6 cellular contexts compared by ENCODE assay signal in genomic region chr11:64996327-64996709, GRCh38. TPM values are rescaled to one million over a fixed set of nuclear protein-coding genes. Genes with fewer than 3 reads are reported as not detected.
DNase-seq lines count a peak whose midpoint lies in the region; TF ChIP-seq lines count a peak whose summit lies in the region.

No MANE protein-coding gene starts in this region.

- H3K9me3 ChIP-seq in NT2/D1 (ENCODE audit: insufficient read depth, low read length) = no peaks in the 10 kb centered on the region
- H3K9me3 ChIP-seq in spleen = no peaks in the 10 kb centered on the region

- no peak for TF ChIP-seq POLR2A in spleen (IDR thresholded peaks at IDR 0.05)

- no peak for TF ChIP-seq CTCF in fibroblast of the aortic adventitia (IDR thresholded peaks at IDR 0.05; ENCODE audit: insufficient read depth, low read length)
- no peak for TF ChIP-seq CTCF in spleen (IDR thresholded peaks at IDR 0.05 in 8 of 11, conservative IDR thresholded peaks at IDR 0.05 in 3 of 11)

- H3K4me1 ChIP-seq in NT2/D1 (ENCODE audit: insufficient read depth, insufficient read length) = peaks cover 3% of the 10 kb centered on the region
- peaks cover 16 to 82% (median 50%) of the 10 kb centered on the region in 6 donors for H3K4me1 ChIP-seq in spleen

- 23 to 37% (median 30%) methylated on average over 11 of the region's 11 CpGs for whole genome bisulfite sequencing in spleen, 5 donors

- H3K4me3 ChIP-seq in NT2/D1 (ENCODE audit: insufficient read length, low read depth) (no peak overlapping the region), fibroblast of the aortic adventitia (ENCODE audit: low read depth, low read length) (peak overlapping the region; percentile 55), spleen (peak overlapping the region; percentile 43 to 77 (median 57))

- H3K27me3 ChIP-seq in NT2/D1 (ENCODE audit: insufficient read depth, insufficient read length) (no peaks in the 10 kb centered on the region), spleen (replicated peaks in 1 of 7) (no peaks in the 10 kb centered on the region)

- peak overlapping the region; percentile 65 to 87 (median 80) for H3K27ac ChIP-seq in spleen

- DNase-seq in NT2/D1 (ENCODE audit: low read depth, low spot score) (no peak), fibroblast of the aortic adventitia (ENCODE audit: low read depth) (no peak), spleen (no peak), NCI-H146 treated with DMSO at 0.1 percent for 48 hours (lab: John Stamatoyannopoulos, UW; ENCODE audit: unreplicated experiment) (no peak), 8988T (no peak), cortex of kidney (lab: John Stamatoyannopoulos, UW) (no peak)

- intact Hi-C loops in spleen (cut with DNase I; ENCODE audit: low total_unique reads) = loop anchor here (10.0 kb wide), 1 partner anchor 62 kb away; the partner anchor contains the start of gene GPHA2

- no peaks in the 10 kb centered on the region for H3K36me3 ChIP-seq in NT2/D1 (ENCODE audit: insufficient read depth, insufficient read length, low read length)
- H3K36me3 ChIP-seq in spleen = peaks cover 0 to 36% (median 4%) of the 10 kb centered on the region in 6 donors

- peak overlapping the region; percentile 43 for H3K9ac ChIP-seq in NT2/D1 (ENCODE audit: insufficient read length, low read depth)

RNA-seq across cellular contexts. Expression of gene BATF2, which starts 0.5 kb away (rescaled TPM):
- total RNA-seq in fibroblast of the aortic adventitia (ENCODE audit: low replicate concordance) = 0.25 and 0.45 TPM in 2 replicates
- 10 to 100 TPM in 6 of 7 donors, 1 to 10 TPM in 1; 8.5 to 23.1 (median 18.6) TPM for total RNA-seq in spleen
- 10 to 100 TPM in 1 of 3 donors, 1 to 10 TPM in 2; 4.3 to 17.1 (median 5.2) TPM for polyA plus RNA-seq in spleen

RNA-seq across cellular contexts. Expression of gene ARL2, which starts 17.6 kb away (rescaled TPM):
- total RNA-seq in fibroblast of the aortic adventitia (ENCODE audit: low replicate concordance) = 14.9 and 97.9 TPM in 2 replicates
- 10 to 100 TPM; 44.5 to 76.5 (median 54.8) TPM for total RNA-seq in spleen
- 100 to 1,000 TPM in 1 of 3 donors, 10 to 100 TPM in 2; 53.0 to 110 (median 69.9) TPM for polyA plus RNA-seq in spleen

RNA-seq across cellular contexts. Expression of gene MAJIN, which starts 24.4 kb away (rescaled TPM):
- not detected in 2 replicates for total RNA-seq in fibroblast of the aortic adventitia (ENCODE audit: low replicate concordance)
- under 1 TPM in 4 of 7 donors, not detected in 3; 0.40 to 0.98 (median 0.86) TPM for total RNA-seq in spleen
- polyA plus RNA-seq in spleen = 1 to 10 TPM in 2 of 3 donors, under 1 TPM in 1; 0.59 to 2.6 (median 1.5) TPM

RNA-seq across cellular contexts. Expression of gene SNX15, which starts 30.9 kb away (rescaled TPM):
- total RNA-seq in fibroblast of the aortic adventitia (ENCODE audit: low replicate concordance) (11.1 and 17.4 TPM in 2 replicates), spleen (10 to 100 TPM; 14.6 to 21.6 (median 17.3) TPM)
- 10 to 100 TPM; 10.8 to 17.1 (median 11.6) TPM for polyA plus RNA-seq in spleen

RNA-seq across cellular contexts. Expression of gene SAC3D1, which starts 44.7 kb away (rescaled TPM):
- total RNA-seq in fibroblast of the aortic adventitia (ENCODE audit: low replicate concordance) (13.0 and 19.1 TPM in 2 replicates), spleen (1 to 10 TPM; 5.7 to 9.9 (median 6.6) TPM)
- polyA plus RNA-seq in spleen = 10 to 100 TPM in 1 of 3 donors, 1 to 10 TPM in 2; 5.2 to 11.9 (median 8.9) TPM
